In the genomic region with DNA sequence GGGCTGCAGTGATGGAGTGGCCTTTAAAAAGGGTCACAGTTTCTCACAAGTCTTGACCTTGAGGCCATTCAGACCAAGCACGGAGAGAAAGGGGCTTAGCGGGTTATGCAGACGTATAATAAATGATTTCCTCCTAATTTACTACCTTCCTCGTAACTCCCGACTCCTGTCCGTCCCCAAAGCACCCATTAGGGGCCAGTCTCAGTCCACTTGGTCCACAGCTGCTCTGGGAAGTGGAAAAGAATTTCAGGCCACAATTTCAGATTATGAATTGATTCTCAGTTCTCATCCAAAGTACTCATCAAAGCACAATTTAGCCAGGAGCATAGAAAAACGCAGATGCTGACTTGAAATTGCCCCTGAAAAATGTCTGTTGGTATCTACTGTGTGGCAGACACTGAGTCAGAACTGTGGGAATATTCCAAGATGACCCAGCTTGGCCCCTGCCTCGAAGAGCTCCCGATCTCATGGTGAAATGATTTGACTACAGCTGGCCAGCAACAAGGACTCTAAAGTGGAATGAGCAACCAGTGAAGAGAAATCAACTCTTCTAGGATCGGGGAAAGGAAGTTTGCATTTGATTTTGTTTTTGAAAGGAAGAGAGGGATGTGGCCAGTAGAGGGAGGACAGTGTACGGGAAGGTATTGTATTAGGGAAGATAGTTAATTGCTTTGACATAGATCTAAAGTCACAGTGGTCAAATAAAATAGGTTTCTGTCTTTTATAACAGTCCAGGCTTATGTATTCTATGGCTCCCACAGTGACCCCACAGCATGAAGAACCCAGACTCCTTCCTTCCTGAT, we compare ENCODE assay signal across 17 cellular contexts. TPM values are rescaled to one million over a fixed set of nuclear protein-coding genes. Genes with fewer than 3 reads are reported as not detected.
DNase-seq lines count a peak whose midpoint lies in the region; ATAC-seq, FAIRE-seq and TF ChIP-seq lines count a peak whose summit lies in the region.
"Had no signal": no experiment of that assay in that cellular context is flagged by ENCODE, and none has a peak within 500 bp of the region (broad histone marks: within the 10 kb centered on the region; RNA-seq: fewer than 3 reads in every experiment).

No MANE protein-coding gene starts in this region.

- no peaks in the 10 kb centered on the region for H3K36me3 ChIP-seq in GM23248 (ENCODE audit: low read depth)
- H3K36me3 ChIP-seq in brain microvascular endothelial cell (replicated peaks): no peaks in the 10 kb centered on the region
- no peaks in the 10 kb centered on the region for H3K36me3 ChIP-seq in cardiac muscle cell
- no peaks in the 10 kb centered on the region for H3K36me3 ChIP-seq in tibial nerve
- H3K36me3 ChIP-seq: gastrocnemius medialis had no signal

- no peaks in the 10 kb centered on the region for H3K4me1 ChIP-seq in A549
- peaks cover 21% of the 10 kb centered on the region for H3K4me1 ChIP-seq in GM23248 (ENCODE audit: insufficient read depth)
- H3K4me1 ChIP-seq in cardiac muscle cell (ENCODE audit: low read depth): no peaks in the 10 kb centered on the region
- peaks cover 0 to 5% (median 0%) of the 10 kb centered on the region in 4 donors for H3K4me1 ChIP-seq in tibial nerve
- H3K4me1 ChIP-seq: gastrocnemius medialis had no signal

- H3K9me3 ChIP-seq in A549: no peaks in the 10 kb centered on the region
- no peaks in the 10 kb centered on the region for H3K9me3 ChIP-seq in GM23248 (ENCODE audit: low read depth)
- H3K9me3 ChIP-seq in cardiac muscle cell (ENCODE audit: low read depth): no peaks in the 10 kb centered on the region
- no peaks in the 10 kb centered on the region for H3K9me3 ChIP-seq in tibial nerve
- H3K9me3 ChIP-seq: gastrocnemius medialis, SK-N-SH had no signal

- POLR2A ChIA-PET in A549 (lab: Yijun Ruan, JAX): no interaction called here

- no peak overlapping the region for H3K4me3 Mint-ChIP-seq in activated T-cell treated with anti-CD3 and anti-CD28 coated beads, Interleukin-2, amount 50 U/mL, for 4 hours
- H3K4me3 Mint-ChIP-seq: activated naive CD4-positive, alpha-beta T cell treated with anti-CD3 and anti-CD28 coated beads for 36 hours; memory B cell had no signal

- no peaks in the 10 kb centered on the region for H3K79me2 ChIP-seq in GM23248 (ENCODE audit: insufficient read depth)

- no peaks in the 10 kb centered on the region for H3K9me3 Mint-ChIP-seq in activated T-cell treated with anti-CD3 and anti-CD28 coated beads, Interleukin-2, amount 50 U/mL, for 4 hours
- H3K9me3 Mint-ChIP-seq: activated naive CD4-positive, alpha-beta T cell treated with anti-CD3 and anti-CD28 coated beads for 36 hours; memory B cell had no signal

- 37% methylated on average over 11 of the region's 11 CpGs for WGBS in A549 (ENCODE audit: missing lambda C conversion rate)
- 39 to 50% methylated on average over 11 of the region's 11 CpGs for WGBS in GM23248 (ENCODE audit: low coverage in 1 of 2, low lambda C conversion rate in 2 of 2, missing lambda C conversion rate in 2 of 2), 2 experiments
- WGBS in tibial nerve, 2 donors: 33 to 46% methylated on average over 11 of the region's 11 CpGs

- no peak overlapping the region for H3K4me2 ChIP-seq in A549
- H3K4me2 ChIP-seq in GM23248 (ENCODE audit: unreplicated experiment): peak overlapping the region; percentile 22
- H3K4me2 ChIP-seq: SK-N-SH had no signal

- no peaks in the 10 kb centered on the region for H3K4me1 Mint-ChIP-seq in activated T-cell treated with anti-CD3 and anti-CD28 coated beads, Interleukin-2, amount 50 U/mL, for 4 hours (ENCODE audit: low read depth)
- H3K4me1 Mint-ChIP-seq: memory B cell had no signal

- H2AFZ ChIP-seq in GM23248: peak overlapping the region; percentile 32; the same call in 1 of the 2 replicates

- no peaks in the 10 kb centered on the region for H4K20me1 ChIP-seq in GM23248 (ENCODE audit: insufficient read depth)

- 0 out of 5 replicates have a peak, but pooled peaks of 1 of the 2 experiments have one; percentile 4 for TF ChIP-seq RAD21 in A549 (conservative IDR thresholded peaks at IDR 0.05 in 1 of 2, IDR thresholded peaks at IDR 0.05 in 1 of 2)

- no peak overlapping the region for H3K4me3 ChIP-seq in A549
- H3K4me3 ChIP-seq in GM23248: 0 out of 2 replicates have a peak overlapping the region, but pooled peaks have one; percentile 25
- H3K4me3 ChIP-seq in brain microvascular endothelial cell (ENCODE audit: low read depth, low read length): no peak overlapping the region
- no peak overlapping the region for H3K4me3 ChIP-seq in cardiac muscle cell
- no peak overlapping the region for H3K4me3 ChIP-seq in tibial nerve
- H3K4me3 ChIP-seq: gastrocnemius medialis had no signal

- TF ChIP-seq EP300 in A549 (IDR thresholded peaks at IDR 0.05) (no peak), tibial nerve (IDR thresholded peaks at IDR 0.05) (no peak)

- H3K36me3 Mint-ChIP-seq in activated T-cell treated with anti-CD3 and anti-CD28 coated beads, Interleukin-2, amount 50 U/mL, for 4 hours (ENCODE audit: insufficient read depth): no peaks in the 10 kb centered on the region
- H3K36me3 Mint-ChIP-seq: memory B cell had no signal

- ATAC-seq in A549: peak; percentile 51 to 53; a peak in 3 of 6 replicates
- no peak for ATAC-seq in GM21526 (IDR thresholded peaks at IDR 0.05; ENCODE audit: low FRiP score, unreplicated experiment)
- ATAC-seq in activated T-cell treated with anti-CD3 and anti-CD28 coated beads, Interleukin-2, amount 50 U/mL, for 4 hours: no peak
- ATAC-seq: gastrocnemius medialis had no signal

- H3K27me3 Mint-ChIP-seq in activated T-cell treated with anti-CD3 and anti-CD28 coated beads, Interleukin-2, amount 50 U/mL, for 4 hours (ENCODE audit: low read depth): peaks cover 47% of the 10 kb centered on the region

- in situ Hi-C loops in GM23248 (cut with MboI) (no loop called here), brain microvascular endothelial cell (cut with HindIII; ENCODE audit: low pct_ligation_motif_present, low sequenced_read_pairs) (no loop called here)

- peaks cover 14% of the 10 kb centered on the region; the same call in 1 of the 2 replicates for H3F3A ChIP-seq in GM23248 (ENCODE audit: insufficient read depth)

- TF ChIP-seq POLR2A in A549 (IDR thresholded peaks at IDR 0.05; ENCODE audit: low read length): no peak
- no peak for TF ChIP-seq POLR2A in tibial nerve (IDR thresholded peaks at IDR 0.05)

- H3K27ac ChIP-seq in A549 (no peak overlapping the region), GM23248 (no peak overlapping the region), brain microvascular endothelial cell (no peak overlapping the region), cardiac muscle cell (no peak overlapping the region), tibial nerve (no peak overlapping the region)
- H3K27ac ChIP-seq: gastrocnemius medialis had no signal

- FAIRE-seq in A549 (lab: Jason Lieb, UNC): no peak
- FAIRE-seq: G401.6 had no signal

- H3K9ac ChIP-seq in GM23248: peak overlapping the region; percentile 8; the same call in 1 of the 2 replicates
- H3K9ac ChIP-seq: SK-N-SH had no signal

- H3K27me3 ChIP-seq in GM23248 (replicated peaks; ENCODE audit: insufficient read depth): peaks cover 49% of the 10 kb centered on the region
- H3K27me3 ChIP-seq in brain microvascular endothelial cell (replicated peaks): peaks cover 7% of the 10 kb centered on the region
- H3K27me3 ChIP-seq in cardiac muscle cell: peaks cover 97% of the 10 kb centered on the region
- peaks cover 0 to 17% of the 10 kb centered on the region in 2 donors for H3K27me3 ChIP-seq in tibial nerve

- TF ChIP-seq CTCF in A549 (IDR thresholded peaks at IDR 0.05): no peak
- TF ChIP-seq CTCF in brain microvascular endothelial cell (IDR thresholded peaks at IDR 0.05; ENCODE audit: low read depth, low read length, missing control alignments): peak; percentile 35
- peak; percentile 33 for TF ChIP-seq CTCF in cardiac muscle cell (IDR thresholded peaks at IDR 0.05; ENCODE audit: low read depth, low read length)
- TF ChIP-seq CTCF in tibial nerve (IDR thresholded peaks at IDR 0.05): peak in 1 of 5 experiments; percentile 3

- CTCF ChIA-PET in A549 (lab: Yijun Ruan, JAX): interaction anchor here (1.0 to 2.1 kb wide), 3 partner anchors 86 to 309 kb away, joined by 3 to 8 read pairs (median 3); no protein-coding TSS in a partner anchor

- no peak for DNase-seq in A549 (ENCODE audit: low read depth in 1 of 2, low spot score in 1 of 2)
- DNase-seq in GM23248: peak; percentile 62
- DNase-seq in brain microvascular endothelial cell: no peak
- DNase-seq in cardiac muscle cell (ENCODE audit: low read depth in 1 of 2, low spot score in 1 of 2): peak in 1 of 2 donors; percentile 9
- no peak for DNase-seq in tibial nerve (ENCODE audit: low spot score in 2 of 2)
- no peak for DNase-seq in NCI-H2029 treated with DMSO at 0.1 percent for 48 hours (lab: John Stamatoyannopoulos, UW)
- no peak for DNase-seq in activated T-cell treated with anti-CD3 and anti-CD28 coated beads, Interleukin-2, amount 50 U/mL, for 4 hours
- DNase-seq: activated CD4-positive, alpha-beta T cell treated with anti-CD3 and anti-CD28 coated beads for 48 hours; activated naive CD4-positive, alpha-beta T cell treated with anti-CD3 and anti-CD28 coated beads for 36 hours; COR-L47; gastrocnemius medialis; NCI-H187; NCI-H510A treated with DMSO at 0.1 percent for 48 hours; SK-N-SH had no signal

- no peaks in the 10 kb centered on the region for H3K9me2 ChIP-seq in GM23248 (ENCODE audit: insufficient read depth)
- H3K9me2 ChIP-seq: SK-N-SH had no signal

TF ChIP-seq in A549, 52 proteins besides CTCF, POLR2A, EP300 and RAD21 (continues in another document):
- TF ChIP-seq, protein P1, sequence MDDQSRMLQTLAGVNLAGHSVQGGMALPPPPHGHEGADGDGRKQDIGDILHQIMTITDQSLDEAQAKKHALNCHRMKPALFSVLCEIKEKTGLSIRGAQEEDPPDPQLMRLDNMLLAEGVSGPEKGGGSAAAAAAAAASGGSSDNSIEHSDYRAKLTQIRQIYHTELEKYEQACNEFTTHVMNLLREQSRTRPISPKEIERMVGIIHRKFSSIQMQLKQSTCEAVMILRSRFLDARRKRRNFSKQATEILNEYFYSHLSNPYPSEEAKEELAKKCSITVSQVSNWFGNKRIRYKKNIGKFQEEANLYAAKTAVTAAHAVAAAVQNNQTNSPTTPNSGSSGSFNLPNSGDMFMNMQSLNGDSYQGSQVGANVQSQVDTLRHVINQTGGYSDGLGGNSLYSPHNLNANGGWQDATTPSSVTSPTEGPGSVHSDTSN (IDR thresholded peaks at IDR 0.05): no peak
- TF ChIP-seq RARB (CRISPR knock-in tag; IDR thresholded peaks at IDR 0.05) (no peak), CHD4 (IDR thresholded peaks at IDR 0.05; ENCODE audit: borderline replicate concordance) (no peak)

RNA-seq across cellular contexts. Expression of gene STK35, which starts 15.2 kb away (rescaled TPM):
- polyA plus RNA-seq in A549 (2011; rRNA removed) (9.0 and 11.5 TPM in 2 replicates), A549 (2017; fragmentation: RNase III; extraction: RNeasy Plus Mini Kit Qiagen cat#74134 plus additional on column Dnase treatment) (9.5 to 10.1 TPM (median 10.0 TPM) in 3 replicates), GM23248 (2016; fragmentation: Nextera tagmentation; extraction: Ambion mirVana) (5.9 and 6.9 TPM in 2 replicates), cardiac muscle cell (10.0 and 10.8 TPM in 2 replicates)
- 6.3 and 8.9 TPM in 2 replicates for polyA plus RNA-seq in A549 (2012; cell fraction: cytosol; rRNA removed)
- polyA plus RNA-seq in A549 (2012; cell fraction: nucleus; rRNA removed): 16.9 and 20.7 TPM in 2 replicates
- 20.5 and 22.2 TPM in 2 replicates for polyA minus RNA-seq in A549 (2011; rRNA and poly(A)+ RNA removed)
- total RNA-seq in GM23248 (2014; rRNA removed; shearing (Covaris generic)): 15.2 and 19.7 TPM in 2 replicates
- total RNA-seq in cardiac muscle cell (21.4 and 21.6 TPM in 2 replicates), tibial nerve (10 to 100 TPM; 13.3 to 26.1 (median 20.5) TPM)
- total RNA-seq in activated T-cell treated with anti-CD3 and anti-CD28 coated beads, Interleukin-2, amount 50 U/mL, for 4 hours: 10 to 100 TPM; 17.5 to 21.1 (median 18.7) TPM

Comparison
In these comparisons a context has a peak if more than half of its experiments do, and no peak if none do; other contexts are left out.
1. ATAC-seq: peak in A549 (2 of 2); none in GM21526 (single experiment) and activated T-cell treated with anti-CD3 and anti-CD28 coated beads, Interleukin-2, amount 50 U/mL, for 4 hours (0 of 2).